ENCODE assay signal across 8 cellular contexts in genomic region chr1:100353073-100353801, GRCh38. TPM values are rescaled to one million over a fixed set of nuclear protein-coding genes. Genes with fewer than 3 reads are reported as not detected.
DNase-seq lines count a peak whose midpoint lies in the region; ATAC-seq and TF ChIP-seq lines count a peak whose summit lies in the region.

No MANE protein-coding gene starts in this region.

- 1% methylated on average over 28 of the region's 28 CpGs for WGBS in aorta, 2 donors

- TF ChIP-seq CTCF in GM13976 (IDR thresholded peaks at IDR 0.05; ENCODE audit: borderline replicate concordance, control extremely low read depth, extremely low read depth, insufficient read depth, missing control alignments) = no peak
- TF ChIP-seq CTCF in fibroblast of mammary gland (conservative IDR thresholded peaks at IDR 0.05; ENCODE audit: control insufficient read depth, insufficient read depth, low read depth, low read length) = no peak
- no peak for TF ChIP-seq CTCF in neural cell (IDR thresholded peaks at IDR 0.05; ENCODE audit: poor library complexity, severe bottlenecking)

- ATAC-seq in HG02588 (IDR thresholded peaks at IDR 0.05; ENCODE audit: unreplicated experiment) (peak; percentile 32), aorta (ENCODE audit: low FRiP score) (peak; percentile 6)
- ATAC-seq in activated T-cell treated with anti-CD3 and anti-CD28 coated beads, Interleukin-2, amount 50 U/mL, for 4 hours = peak; percentile 1 to 6

- peak overlapping the region; percentile 94 for H3K4me3 Mint-ChIP-seq in activated T-cell treated with anti-CD3 and anti-CD28 coated beads, Interleukin-2, amount 50 U/mL, for 4 hours

- peaks cover 17% of the 10 kb centered on the region for H3K36me3 Mint-ChIP-seq in activated T-cell treated with anti-CD3 and anti-CD28 coated beads, Interleukin-2, amount 50 U/mL, for 4 hours (ENCODE audit: insufficient read depth)

- H3K9me3 ChIP-seq in neural cell (ENCODE audit: low read length) = no peaks in the 10 kb centered on the region
- H3K9me3 ChIP-seq in aorta (ENCODE audit: control insufficient read depth, low read length) = no peaks in the 10 kb centered on the region

- H2AFZ ChIP-seq in neural cell (ENCODE audit: low read depth, low read length) = peak overlapping the region; percentile 60

- TF ChIP-seq RAD21 in neural cell (conservative IDR thresholded peaks at IDR 0.05) = no peak

- H3K9ac ChIP-seq in neural cell (ENCODE audit: low read length) = peak overlapping the region; percentile 67

- H3K27me3 ChIP-seq in neural cell (ENCODE audit: insufficient read depth, low read depth, low read length) = no peaks in the 10 kb centered on the region
- no peaks in the 10 kb centered on the region for H3K27me3 ChIP-seq in aorta (ENCODE audit: control insufficient read depth in 1 of 2, insufficient read depth in 2 of 2, low read length in 1 of 2)

- DNase-seq in GM13976 (ENCODE audit: low spot score) (peak; percentile 71), NCI-H526 treated with DMSO at 0.1 percent for 48 hours (lab: John Stamatoyannopoulos, UW) (peak; percentile 31), fibroblast of mammary gland (ENCODE audit: low read depth) (peak; percentile 4), aorta (peak in 1 of 2 donors; percentile 78), NCI-H1048 (lab: John Stamatoyannopoulos, UW) (no peak)
- peak; percentile 21 for DNase-seq in activated T-cell treated with anti-CD3 and anti-CD28 coated beads, Interleukin-2, amount 50 U/mL, for 4 hours

- H3K9me2 ChIP-seq in neural cell (ENCODE audit: insufficient read depth, low read length) = no peaks in the 10 kb centered on the region

- in situ Hi-C loops in GM13976 (cut with MboI; ENCODE audit: low sequenced_read_pairs, unreplicated experiment) = no loop called here

- H3K27me3 Mint-ChIP-seq in activated T-cell treated with anti-CD3 and anti-CD28 coated beads, Interleukin-2, amount 50 U/mL, for 4 hours (ENCODE audit: low read depth) = no peaks in the 10 kb centered on the region

- H3K4me3 ChIP-seq in fibroblast of mammary gland (ENCODE audit: control insufficient read depth, low read depth, low read length) = peak overlapping the region; percentile 83
- H3K4me3 ChIP-seq in neural cell (ENCODE audit: low read length) = peak overlapping the region; percentile 90
- peak overlapping the region; percentile 86 to 93 for H3K4me3 ChIP-seq in aorta (ENCODE audit: low read length in 2 of 2)

- intact Hi-C loops in aorta (cut with DNase I) = loop anchor here in 1 of 2 donors (5.0 kb wide), 1 partner anchor 544 kb away; the partner anchor contains the start of gene SLC30A7

- no peaks in the 10 kb centered on the region for H4K20me1 ChIP-seq in neural cell (ENCODE audit: insufficient read depth)

- H3K9me3 Mint-ChIP-seq in activated T-cell treated with anti-CD3 and anti-CD28 coated beads, Interleukin-2, amount 50 U/mL, for 4 hours = no peaks in the 10 kb centered on the region

- peaks cover 42% of the 10 kb centered on the region for H3K79me2 ChIP-seq in neural cell (replicated peaks; ENCODE audit: insufficient read depth, low read length)

- peak overlapping the region; percentile 45 for H3K4me2 ChIP-seq in neural cell (ENCODE audit: low read length)

- no peaks in the 10 kb centered on the region for H3F3A ChIP-seq in neural cell (ENCODE audit: insufficient read depth, low read length, poor library complexity, severe bottlenecking)

- no peak for TF ChIP-seq EP300 in neural cell (conservative IDR thresholded peaks at IDR 0.05; ENCODE audit: poor library complexity, severe bottlenecking)

- peaks cover 51% of the 10 kb centered on the region for H3K4me1 Mint-ChIP-seq in activated T-cell treated with anti-CD3 and anti-CD28 coated beads, Interleukin-2, amount 50 U/mL, for 4 hours (ENCODE audit: low read depth)

- H3K27ac ChIP-seq in neural cell (ENCODE audit: low read length) (no peak overlapping the region), aorta (ENCODE audit: low read depth in 1 of 2, low read length in 2 of 2) (peak overlapping the region in 1 of 2 donors; percentile 55)

- H3K36me3 ChIP-seq in neural cell (ENCODE audit: insufficient read depth, low read length) = no peaks in the 10 kb centered on the region
- H3K36me3 ChIP-seq in aorta (ENCODE audit: control insufficient read depth in 1 of 2, insufficient read depth in 2 of 2, low read length in 1 of 2) = no peaks in the 10 kb centered on the region

- H3K4me1 ChIP-seq in aorta (ENCODE audit: control insufficient read depth in 1 of 2, insufficient read depth in 2 of 2, low read length in 2 of 2) = peaks cover 0 to 2% of the 10 kb centered on the region in 2 donors

TF ChIP-seq in neural cell, 6 proteins besides CTCF, POLR2A, EP300 and RAD21:
- TF ChIP-seq SMC3 (conservative IDR thresholded peaks at IDR 0.05; ENCODE audit: poor library complexity) (no peak), POLR2AphosphoS5 (IDR thresholded peaks at IDR 0.05) (no peak), EZH2 (IDR thresholded peaks at IDR 0.05; ENCODE audit: borderline replicate concordance, insufficient read depth, low read length, poor library complexity, severe bottlenecking) (no peak), MXI1 (conservative IDR thresholded peaks at IDR 0.05; ENCODE audit: poor library complexity, severe bottlenecking) (no peak), REST (IDR thresholded peaks at IDR 0.05; ENCODE audit: borderline replicate concordance) (no peak), TAF1 (IDR thresholded peaks at IDR 0.05; ENCODE audit: low read depth) (no peak)

RNA-seq across cellular contexts. Expression of gene CDC14A, which starts 0.9 kb away (rescaled TPM):
- total RNA-seq in activated T-cell treated with anti-CD3 and anti-CD28 coated beads, Interleukin-2, amount 50 U/mL, for 4 hours = 10 to 100 TPM in 2 of 3 donors, 1 to 10 TPM in 1; 9.5 to 12.8 (median 12.5) TPM
- polyA plus RNA-seq in neural cell (2.7 and 2.9 TPM in 2 replicates), aorta (1 to 10 TPM in 1 of 2 donors, under 1 TPM in 1; 0.88 to 1.7 TPM)
- polyA minus RNA-seq in neural cell = 9.7 and 10.5 TPM in 2 replicates
- total RNA-seq in aorta = 10 to 100 TPM in 1 of 2 donors, 1 to 10 TPM in 1; 8.3 to 14.0 TPM
